In genomic region chr1:2233997-2234761, GRCh38 we compare ENCODE assay signal across 8 cellular contexts. TPM values are rescaled to one million over a fixed set of nuclear protein-coding genes. Genes with fewer than 3 reads are reported as not detected.
DNase-seq lines count a peak whose midpoint lies in the region; ATAC-seq and TF ChIP-seq lines count a peak whose summit lies in the region.

No MANE protein-coding gene starts in this region.

- H3K9me3 Mint-ChIP-seq in HFFc6, result no peaks in the 10 kb centered on the region
- H3K9me3 Mint-ChIP-seq in chondrocyte (ENCODE audit: low read depth), result no peaks in the 10 kb centered on the region

- H3K4me1 Mint-ChIP-seq in HFFc6 (ENCODE audit: low read depth) (peaks cover 65% of the 10 kb centered on the region), chondrocyte (ENCODE audit: low read depth) (peaks cover 77% of the 10 kb centered on the region)

- no peak overlapping the region for H2AFZ ChIP-seq in ACC112 (ENCODE audit: low read length, unreplicated experiment)

- H3K36me3 Mint-ChIP-seq in HFFc6 (ENCODE audit: low read depth) (peaks cover 27% of the 10 kb centered on the region), chondrocyte (ENCODE audit: low read depth) (peaks cover 6% of the 10 kb centered on the region)

- H3K27me3 ChIP-seq in ACC112 (ENCODE audit: insufficient read depth, low read length) (no peaks in the 10 kb centered on the region), lower lobe of right lung (ENCODE audit: low read depth) (no peaks in the 10 kb centered on the region)

- TF ChIP-seq CTCF in HFFc6 (IDR thresholded peaks at IDR 0.05), result no peak
- TF ChIP-seq CTCF in chondrocyte (IDR thresholded peaks at IDR 0.05), result peak; percentile 4
- no peak for TF ChIP-seq CTCF in lower lobe of right lung (IDR thresholded peaks at IDR 0.05)

- no peaks in the 10 kb centered on the region for H3K9me3 ChIP-seq in lower lobe of right lung

- DNase-seq in HFFc6, result peak; percentile 88
- DNase-seq in chondrocyte (ENCODE audit: low spot score), result peak; percentile 96
- DNase-seq in lower lobe of right lung, result peak; percentile 97
- peak; percentile 41 to 48 for DNase-seq in stimulated activated CD8-positive, alpha-beta memory T cell treated with anti-CD3 and anti-CD28 coated beads, Interleukin-15, amount 100 ng/mL, for 48 hours (ENCODE audit: low read depth in 2 of 2)

- peak overlapping the region; percentile 87 for H3K27ac Mint-ChIP-seq in HFFc6
- H3K27ac Mint-ChIP-seq in chondrocyte (ENCODE audit: unreplicated experiment), result peak overlapping the region; percentile 98

- peak; percentile 63 to 66 for ATAC-seq in activated CD4-positive, CD25-positive, alpha-beta regulatory T cell treated with anti-CD3 and anti-CD28 coated beads, Interleukin-2, amount 50 U/mL, for 24 hours
- ATAC-seq in lower lobe of right lung (peak; percentile 76 to 87), HG03097 (IDR thresholded peaks at IDR 0.05; ENCODE audit: low FRiP score, unreplicated experiment) (no peak), GM18498 (IDR thresholded peaks at IDR 0.05; ENCODE audit: unreplicated experiment) (no peak)

- peaks cover 94% of the 10 kb centered on the region for H3K79me2 ChIP-seq in ACC112 (ENCODE audit: control insufficient read depth, insufficient read depth, low read length, unreplicated experiment)

- peak overlapping the region; percentile 93 for H3K4me3 ChIP-seq in ACC112 (ENCODE audit: low read depth, low read length)
- H3K4me3 ChIP-seq in lower lobe of right lung, result peak overlapping the region; percentile 64

- H3K27ac ChIP-seq in ACC112 (ENCODE audit: low read depth, low read length) (peak overlapping the region; percentile 73), lower lobe of right lung (peak overlapping the region; percentile 89)

- H3K36me3 ChIP-seq in ACC112 (ENCODE audit: insufficient read depth, low read length) (no peaks in the 10 kb centered on the region), lower lobe of right lung (no peaks in the 10 kb centered on the region)

- H3K4me1 ChIP-seq in ACC112 (ENCODE audit: control insufficient read depth, insufficient read depth, low read length, unreplicated experiment) (peaks cover 43% of the 10 kb centered on the region), lower lobe of right lung (peaks cover 96% of the 10 kb centered on the region)

- H3K27me3 Mint-ChIP-seq in HFFc6 (ENCODE audit: insufficient read depth), result 0 out of 2 replicates have a peak, but pooled peaks cover 1% of the 10 kb centered on the region
- H3K27me3 Mint-ChIP-seq in chondrocyte (ENCODE audit: low read depth), result no peaks in the 10 kb centered on the region

- intact Hi-C loops in lower lobe of right lung (cut with DNase I), result no loop called here

- H3K4me3 Mint-ChIP-seq in HFFc6 (peak overlapping the region; percentile 84), chondrocyte (ENCODE audit: unreplicated experiment) (peak overlapping the region; percentile 97)

RNA-seq across cellular contexts. Expression of gene SKI, which starts 6.1 kb away (rescaled TPM):
- total RNA-seq in HFFc6 (2021; fragmentation: NEBNext Ultra II Directional; extraction: Animal tissue kit (Norgen Biotek cat#: 25700)), result 10 to 100 TPM; 63.7 to 76.6 (median 66.1) TPM
- 112 to 135 TPM (median 116 TPM) in 3 replicates for total RNA-seq in chondrocyte
- 90.0 TPM for total RNA-seq in lower lobe of right lung

RNA-seq across cellular contexts. Expression of gene FAAP20, which starts 39.6 kb away (rescaled TPM):
- 10 to 100 TPM; 75.3 to 97.4 (median 82.7) TPM for total RNA-seq in HFFc6 (2021; fragmentation: NEBNext Ultra II Directional; extraction: Animal tissue kit (Norgen Biotek cat#: 25700))
- 48.4 to 76.1 TPM (median 69.2 TPM) in 3 replicates for total RNA-seq in chondrocyte
- 50.9 TPM for total RNA-seq in lower lobe of right lung

Comparison
In these comparisons a context has a peak if more than half of its experiments do, and no peak if none do; other contexts are left out.
1. DNase-seq: peak in every context shown above with its lines; median percentile 97 in lower lobe of right lung; 96 in chondrocyte; 88 in HFFc6; 44 in stimulated activated CD8-positive, alpha-beta memory T cell treated with anti-CD3 and anti-CD28 coated beads, Interleukin-15, amount 100 ng/mL, for 48 hours.
2. ATAC-seq: peak in activated CD4-positive, CD25-positive, alpha-beta regulatory T cell treated with anti-CD3 and anti-CD28 coated beads, Interleukin-2, amount 50 U/mL, for 24 hours (2 of 2) and lower lobe of right lung (2 of 2); none in HG03097 (single experiment) and GM18498 (single experiment).